8 cellular contexts compared by ENCODE assay signal in the genomic region with DNA sequence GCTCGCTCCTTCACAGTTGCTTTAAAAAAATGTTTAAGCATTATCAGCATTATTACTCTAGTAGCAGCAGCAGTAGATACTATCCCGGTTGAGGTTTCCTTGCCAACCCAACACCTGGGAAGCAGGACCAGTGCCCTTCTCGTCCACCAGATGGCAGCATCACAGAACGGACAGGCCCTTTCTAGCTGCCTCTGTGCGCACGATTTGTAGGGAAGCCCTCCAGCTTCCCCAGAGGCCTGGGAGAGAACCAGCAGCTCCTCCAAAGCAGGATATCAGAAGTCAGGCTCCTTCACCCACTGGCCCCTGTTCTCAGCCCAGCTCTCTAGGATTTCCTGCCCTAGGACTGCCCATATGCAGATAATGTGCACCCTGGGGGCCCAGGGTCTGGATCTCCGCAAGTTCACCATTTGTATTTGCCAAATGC. TPM values are rescaled to one million over a fixed set of nuclear protein-coding genes. Genes with fewer than 3 reads are reported as not detected.
A peak's percentile ranks its signal among the peaks of the same experiment; 100 is the strongest.
DNase-seq lines count a peak whose midpoint lies in the region; ATAC-seq and TF ChIP-seq lines count a peak whose summit lies in the region.

No MANE protein-coding gene starts in this region.

- H3K9me3 Mint-ChIP-seq in T-cell = peaks cover 0 to 2% (median 0%) of the 10 kb centered on the region in 3 donors

- no peaks in the 10 kb centered on the region for H3K4me1 Mint-ChIP-seq in T-cell

- no peaks in the 10 kb centered on the region for H3K9me3 ChIP-seq in right cardiac atrium (ENCODE audit: control insufficient read depth, low read length)

- intact Hi-C loops in right cardiac atrium (cut with DNase I) = no loop called here

- no peak overlapping the region for H3K27ac ChIP-seq in right cardiac atrium (ENCODE audit: low read length)

- H3K36me3 Mint-ChIP-seq in T-cell = no peaks in the 10 kb centered on the region

- no peak overlapping the region for H3K4me3 Mint-ChIP-seq in T-cell

- WGBS in right cardiac atrium = 15% methylated on average over 7 of the region's 7 CpGs

- POLR2A ChIA-PET in T-cell (lab: Charles Lee) = no interaction called here

- H3K4me1 ChIP-seq in right cardiac atrium (ENCODE audit: control insufficient read depth, insufficient read depth, low read length) = no peaks in the 10 kb centered on the region

- TF ChIP-seq CTCF in GM12865 (IDR thresholded peaks at IDR 0.05; ENCODE audit: insufficient read depth, low read depth, low read length, missing control alignments) (peak; percentile 91), retinal pigment epithelial cell (conservative IDR thresholded peaks at IDR 0.05; ENCODE audit: low read depth, low read length) (peak; percentile 99)

- DNase-seq in GM12865 (ENCODE audit: low read depth) (peak; percentile 70), NCI-H146 treated with DMSO at 0.1 percent for 48 hours (lab: John Stamatoyannopoulos, UW; ENCODE audit: unreplicated experiment) (peak; percentile 91), T-cell (peak in 33 of 34 experiments; percentile 11 to 59 (median 43)), amniotic stem cell (lab: John Stamatoyannopoulos, UW) (peak; percentile 60), right cardiac atrium (peak; percentile 76 to 88 (median 88)), retinal pigment epithelial cell (ENCODE audit: low read depth) (peak; percentile 53)

- CTCF ChIA-PET in T-cell (lab: Charles Lee) = interaction anchor here (0.5 to 3.1 kb wide), 14 partner anchors 10 to 605 kb away, joined by 3 to 31 read pairs (median 4); a partner anchor contains a TSS

- ATAC-seq in HG02623 (IDR thresholded peaks at IDR 0.05; ENCODE audit: unreplicated experiment) = peak; percentile 71
- peak; percentile 47 to 73 (median 58) for ATAC-seq in T-cell (replicated peaks in 1 of 4)
- peak; percentile 89 for ATAC-seq in right cardiac atrium
- no peak for ATAC-seq in HG03520 (IDR thresholded peaks at IDR 0.05; ENCODE audit: unreplicated experiment)

- no peak overlapping the region for H3K4me3 ChIP-seq in GM12865 (ENCODE audit: low read depth, low read length)
- H3K4me3 ChIP-seq in right cardiac atrium (ENCODE audit: low read length) = no peak overlapping the region
- H3K4me3 ChIP-seq in retinal pigment epithelial cell (ENCODE audit: low read length) = no peak overlapping the region

- no peak overlapping the region for H3K27ac Mint-ChIP-seq in T-cell

- peaks cover 4 to 23% of the 10 kb centered on the region in 2 donors for H3K27me3 Mint-ChIP-seq in T-cell

- H3K27me3 ChIP-seq in right cardiac atrium (ENCODE audit: control insufficient read depth, insufficient read depth) = no peaks in the 10 kb centered on the region

RNA-seq across cellular contexts. Expression of a gene that starts 16.8 kb away (rescaled TPM):
- under 1 TPM in 2 of 5 donors, not detected in 3; 0.10 to 0.20 TPM for total RNA-seq in T-cell
- 1 to 10 TPM; 1.2 to 2.4 (median 1.6) TPM for total RNA-seq in right cardiac atrium
- polyA plus RNA-seq in right cardiac atrium = 0.66 TPM
